8 cellular contexts compared by ENCODE assay signal in the genomic region with DNA sequence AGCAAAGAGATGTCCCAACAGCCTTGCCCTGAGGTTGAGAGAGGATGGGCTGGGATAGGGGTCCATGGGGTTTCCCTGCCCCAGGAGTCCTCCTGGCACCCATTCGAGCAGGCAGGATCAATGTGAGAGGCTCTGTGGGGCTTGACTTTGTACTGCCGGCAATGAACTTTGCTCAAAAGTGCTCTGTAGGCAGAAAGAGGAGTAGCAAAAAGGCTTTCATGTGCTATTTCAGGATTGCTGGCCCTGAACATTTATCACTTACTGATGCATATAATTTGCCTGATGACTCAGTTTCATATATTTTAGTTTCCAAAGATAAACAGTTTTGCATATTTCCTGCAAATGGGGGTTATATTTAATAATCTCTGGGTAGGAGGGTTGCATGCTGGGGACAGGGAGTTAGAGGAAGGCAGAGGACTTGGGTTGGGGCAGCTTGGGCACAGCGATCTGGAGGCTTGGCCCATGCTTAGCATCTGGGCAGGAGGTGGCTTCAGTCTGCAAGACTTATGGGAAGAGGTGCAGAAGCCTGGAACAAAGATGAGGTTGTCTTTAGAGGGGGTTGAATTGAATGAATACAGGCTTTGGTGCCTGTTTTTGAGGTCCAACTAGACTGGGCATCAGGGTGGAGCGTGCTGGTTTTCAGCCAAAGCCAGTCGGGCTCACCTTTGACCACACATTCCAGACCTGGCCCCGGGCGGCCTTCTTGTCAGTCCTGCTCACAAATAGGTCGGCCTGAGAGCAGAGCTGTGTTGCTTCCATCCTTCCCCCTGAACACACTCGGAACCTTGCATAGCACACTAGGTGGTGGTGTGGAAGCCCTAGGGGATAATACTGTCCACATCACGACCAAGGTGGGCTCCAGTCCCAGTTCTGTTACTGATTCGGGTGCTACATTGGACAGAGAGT.
"Had no signal": no experiment of that assay in that cellular context is flagged by ENCODE, and none has a peak within 500 bp of the region (broad histone marks: within the 10 kb centered on the region; RNA-seq: fewer than 3 reads in every experiment).

No MANE protein-coding gene starts in this region.

- H3K4me2 ChIP-seq: GM23338 had no signal

- FAIRE-seq: H1, H54, HepG2 had no signal

- H2AFZ ChIP-seq: GM23338 had no signal

- H3K4me3 ChIP-seq: GM23338 had no signal

- ATAC-seq: GM23338, HepG2 had no signal

- DNase-seq: H9, HCEC 1CT, KBM-7 had no signal

- H3K27ac ChIP-seq: HL-60 had no signal
